19 cellular contexts compared by ENCODE assay signal in the genomic region with DNA sequence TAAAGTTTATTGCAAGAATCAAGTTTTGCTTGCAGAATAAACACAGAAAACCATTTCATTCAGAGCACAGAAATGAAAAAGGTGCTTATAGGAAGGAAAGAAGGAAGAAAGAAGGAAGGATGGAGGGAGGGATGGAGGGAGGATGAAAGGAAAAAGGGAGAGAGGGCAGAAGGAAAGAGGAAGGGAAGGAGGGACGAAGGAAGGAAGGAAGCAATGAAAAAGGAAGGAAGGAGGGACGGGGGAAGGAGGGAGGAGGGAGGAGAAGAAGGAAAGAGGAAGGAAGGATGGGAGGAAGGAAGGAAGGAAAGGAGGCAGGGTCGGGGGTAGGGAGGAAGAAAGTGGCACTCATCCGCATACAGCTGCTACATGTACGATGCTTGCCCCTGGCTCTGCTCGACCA.
"Had no signal": no experiment of that assay in that cellular context is flagged by ENCODE, and none has a peak within 500 bp of the region (broad histone marks: within the 10 kb centered on the region; RNA-seq: fewer than 3 reads in every experiment).

No MANE protein-coding gene starts in this region.

- DNase-seq: cortex of kidney; dorsolateral prefrontal cortex; effector CD8-positive, alpha-beta T cell; foreskin fibroblast; kidney; left colon; mesendoderm; naive B cell; posterior cingulate gyrus; small intestine; stimulated activated CD4-positive, alpha-beta T cell treated with anti-CD3 and anti-CD28 coated beads, Interleukin-12 subunit alpha, Interleukin-12 subunit beta, amount 100 ng/mL, for 4 hours; stimulated activated naive CD8-positive, alpha-beta T cell treated with anti-CD3 and anti-CD28 coated beads, Interleukin-15, Interleukin-2, amounts not matched to agents 100 U/mL and 50 U/mL, for 24 hours; thyroid gland had no signal

- H3K4me1 Mint-ChIP-seq: naive B cell had no signal

- H3K4me3 ChIP-seq: dorsolateral prefrontal cortex, esophagus muscularis mucosa, gastroesophageal sphincter, right atrium auricular region, suprapubic skin, thyroid gland had no signal

- H3K27ac ChIP-seq: dorsolateral prefrontal cortex, esophagus muscularis mucosa, gastroesophageal sphincter, right atrium auricular region, suprapubic skin, thyroid gland had no signal

- H3K4me3 Mint-ChIP-seq: naive B cell, type B pancreatic cell had no signal

- H3K36me3 ChIP-seq: esophagus muscularis mucosa, gastroesophageal sphincter, right atrium auricular region, suprapubic skin, thyroid gland had no signal

- H3K27me3 ChIP-seq: gastroesophageal sphincter, right atrium auricular region, suprapubic skin, thyroid gland had no signal

- H3K27ac Mint-ChIP-seq: type B pancreatic cell had no signal

- FAIRE-seq: endometrium, kidney, small intestine had no signal

- H3K9me3 ChIP-seq: esophagus muscularis mucosa, gastroesophageal sphincter, right atrium auricular region, suprapubic skin, thyroid gland had no signal

- H3K4me1 ChIP-seq: esophagus muscularis mucosa, gastroesophageal sphincter, right atrium auricular region, suprapubic skin, thyroid gland had no signal

- H3K36me3 Mint-ChIP-seq: naive B cell, type B pancreatic cell had no signal

- ATAC-seq: gastroesophageal sphincter; stimulated activated naive CD8-positive, alpha-beta T cell treated with anti-CD3 and anti-CD28 coated beads, Interleukin-15, Interleukin-2, amounts not matched to agents 100 U/mL and 50 U/mL, for 24 hours had no signal

- H3K9me3 Mint-ChIP-seq: naive B cell, type B pancreatic cell had no signal
